ENCODE assay signal across 8 cellular contexts in the genomic region with DNA sequence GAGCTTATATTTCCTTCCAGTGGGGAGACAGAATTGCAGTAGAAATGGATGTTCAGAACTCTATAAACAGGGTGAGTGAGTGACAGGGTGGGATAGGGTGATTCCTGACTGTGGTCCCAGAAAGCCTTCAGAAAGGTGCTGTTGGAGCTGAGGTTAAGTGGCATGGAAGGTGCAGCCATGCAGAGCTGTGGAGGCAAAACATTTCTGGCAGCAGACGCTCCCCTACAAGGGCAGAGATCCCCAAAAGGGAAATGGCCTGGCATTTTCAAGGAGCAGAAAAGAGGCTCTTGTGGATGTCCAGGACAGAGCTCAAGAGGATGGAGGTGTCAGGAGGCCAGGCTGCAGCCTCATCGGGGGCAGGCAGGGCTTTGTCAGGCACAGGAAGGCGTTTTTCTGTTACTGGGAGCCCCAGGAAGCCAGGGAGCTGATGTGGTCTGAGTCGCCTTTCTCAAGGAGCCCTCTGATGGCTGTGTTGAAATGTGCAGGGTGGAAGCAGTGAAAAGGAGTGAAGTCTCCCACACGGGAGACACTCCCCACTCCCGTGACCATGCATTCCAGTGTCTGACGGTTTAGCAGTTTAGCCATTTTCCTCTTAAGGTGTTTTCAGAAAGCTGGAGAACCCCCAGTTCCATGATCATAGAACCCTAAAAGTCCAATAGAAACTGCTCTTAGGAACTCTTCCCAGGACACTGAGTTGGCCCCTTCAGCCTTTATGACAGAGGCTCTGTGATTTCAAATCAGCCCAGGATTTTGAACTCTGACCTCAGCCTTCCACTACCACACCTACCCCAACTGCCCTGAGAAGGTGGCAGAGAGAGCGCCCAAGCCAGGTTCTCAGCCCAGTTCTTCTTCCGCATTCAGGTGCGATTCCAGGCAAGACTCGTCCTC.
DNase-seq lines count a peak whose midpoint lies in the region; ATAC-seq, FAIRE-seq and TF ChIP-seq lines count a peak whose summit lies in the region.

No MANE protein-coding gene starts in this region.

- H2BK20ac ChIP-seq in H1 (ENCODE audit: low read length): peak overlapping the region; percentile 54

- POLR2A ChIA-PET in H1 (lab: Charles Lee; ENCODE audit: partially characterized antibody): interaction anchor here (0.7 to 1.6 kb wide), 6 partner anchors 9 to 287 kb away, joined by 3 to 7 read pairs (median 3); no protein-coding TSS in a partner anchor

- H3K56ac ChIP-seq in H1 (replicated peaks; ENCODE audit: insufficient read length, low read depth, low read length): no peak overlapping the region

- H3K79me1 ChIP-seq in H1 (ENCODE audit: low read depth, low read length) (no peaks in the 10 kb centered on the region), neuronal stem cell (ENCODE audit: low read depth, low read length) (no peaks in the 10 kb centered on the region)

- H3K23ac ChIP-seq in H1 (ENCODE audit: insufficient read length) (no peak overlapping the region), neuronal stem cell (ENCODE audit: low read depth, low read length, poor library complexity) (no peak overlapping the region)

- TF ChIP-seq RAD21 in H1 (IDR thresholded peaks at IDR 0.05 in 1 of 2, conservative IDR thresholded peaks at IDR 0.05 in 1 of 2; ENCODE audit: low read depth in 2 of 2, low read length in 2 of 2): peak; percentile 28 to 43; a peak in 3 of 4 replicates

- H2BK5ac ChIP-seq in H1 (ENCODE audit: low read depth, low read length) (peak overlapping the region; percentile 75; the same call in 1 of the 2 replicates), neuronal stem cell (ENCODE audit: low read length) (no peak overlapping the region)

- TF ChIP-seq CTCF in NB4 (IDR thresholded peaks at IDR 0.05; ENCODE audit: low read depth, low read length) (peak; percentile 29), H1 (IDR thresholded peaks at IDR 0.05; ENCODE audit: control extremely low read depth in 1 of 3, insufficient read depth in 1 of 3, low read depth in 1 of 3, low read length in 3 of 3) (peak in 2 of 3 experiments; percentile 6 to 46; a peak in 2 of 4 replicates)

- H4K20me1 ChIP-seq in H1 (replicated peaks in 1 of 2; ENCODE audit: control insufficient read depth in 1 of 2, insufficient read depth in 2 of 2, low read length in 2 of 2): no peaks in the 10 kb centered on the region

- H3K9ac ChIP-seq in H1 (replicated peaks in 1 of 4; ENCODE audit: extremely low read depth in 1 of 4, low read depth in 3 of 4, low read length in 3 of 4) (no peak overlapping the region; a peak in 1 of 7 replicates), neuronal stem cell (ENCODE audit: low read depth, low read length, poor library complexity) (peak overlapping the region; percentile 61)

- no peak overlapping the region for H3K4me3 ChIP-seq in NB4 (ENCODE audit: low read depth, low read length)
- peak overlapping the region in 1 of 4 experiments; percentile 33; a peak in 1 of 8 replicates for H3K4me3 ChIP-seq in H1 (ENCODE audit: extremely low read depth in 1 of 4, insufficient read depth in 2 of 4, low read depth in 3 of 4, low read length in 4 of 4)
- H3K4me3 ChIP-seq in neuronal stem cell (ENCODE audit: low read length in 2 of 2): no peak overlapping the region

- peak overlapping the region; percentile 41 for H2BK120ac ChIP-seq in H1 (replicated peaks; ENCODE audit: low read depth, low read length)
- H2BK120ac ChIP-seq in neuronal stem cell (ENCODE audit: low read depth, low read length): peak overlapping the region; percentile 53

- no peak for TF ChIP-seq EP300 in H1 (IDR thresholded peaks at IDR 0.05; ENCODE audit: borderline replicate concordance in 1 of 2, low read depth in 2 of 2, low read length in 2 of 2)

- no peaks in the 10 kb centered on the region for H3K79me2 ChIP-seq in H1 (ENCODE audit: control insufficient read depth in 1 of 2, insufficient read depth in 2 of 2, low read length in 2 of 2)

- H4K91ac ChIP-seq in H1 (replicated peaks; ENCODE audit: insufficient read length, low read length) (peak overlapping the region; percentile 25), neuronal stem cell (ENCODE audit: low read depth, low read length, poor library complexity) (no peak overlapping the region)

- H4K5ac ChIP-seq in H1 (ENCODE audit: insufficient read length, low read depth, low read length): peak overlapping the region; percentile 5

- H3K23me2 ChIP-seq in H1 (ENCODE audit: low read depth, low read length): no peaks in the 10 kb centered on the region; the same call in 1 of the 2 replicates

- H2BK15ac ChIP-seq in H1 (ENCODE audit: low read length) (0 out of 2 replicates have a peak overlapping the region, but pooled peaks have one; percentile 51), neuronal stem cell (ENCODE audit: low read length) (peak overlapping the region; percentile 47)

- CTCF ChIA-PET in H1 (lab: Charles Lee; ENCODE audit: partially characterized antibody): interaction anchor here (0.6 to 16.1 kb wide), 25 partner anchors 10 to 309 kb away, joined by 3 to 169 read pairs (median 4); no protein-coding TSS in a partner anchor

- H3K14ac ChIP-seq in H1 (ENCODE audit: insufficient read length) (no peak overlapping the region), neuronal stem cell (ENCODE audit: low read length) (no peak overlapping the region)

- H3K4me1 ChIP-seq in H1 (replicated peaks in 1 of 4; ENCODE audit: control insufficient read depth in 3 of 4, insufficient read depth in 4 of 4, low read length in 3 of 4) (peaks cover 25 to 52% (median 35%) of the 10 kb centered on the region in 4 experiments), neuronal stem cell (ENCODE audit: control insufficient read depth in 2 of 2, insufficient read depth in 1 of 2, low read depth in 1 of 2, low read length in 2 of 2) (peaks cover 24 to 34% of the 10 kb centered on the region in 2 donors)

- H3K18ac ChIP-seq in H1 (ENCODE audit: extremely low read depth, low read length) (peak overlapping the region; percentile 74), neuronal stem cell (ENCODE audit: low read length) (peak overlapping the region; percentile 73)

- no peak for TF ChIP-seq POLR2A in NB4 (IDR thresholded peaks at IDR 0.05; ENCODE audit: extremely low read depth, insufficient read length)
- TF ChIP-seq POLR2A in H1 (IDR thresholded peaks at IDR 0.05; ENCODE audit: control extremely low read depth in 1 of 2, low read depth in 2 of 2, low read length in 2 of 2): no peak
- TF ChIP-seq POLR2A in GM18505 (IDR thresholded peaks at IDR 0.05; ENCODE audit: borderline replicate concordance, extremely low read depth, insufficient read depth, insufficient read length): no peak

- H4K8ac ChIP-seq in H1 (ENCODE audit: extremely low read depth, insufficient read depth, low read length) (0 out of 2 replicates have a peak overlapping the region, but pooled peaks have one; percentile 42), neuronal stem cell (ENCODE audit: low read depth, low read length) (no peak overlapping the region)

- H3K27ac ChIP-seq in H1 (ENCODE audit: low read depth, low read length) (no peak overlapping the region), neuronal stem cell (replicated peaks; ENCODE audit: low read length) (peak overlapping the region; percentile 2)

- no peaks in the 10 kb centered on the region for H3K9me3 ChIP-seq in H1 (ENCODE audit: insufficient read depth in 2 of 2, low read depth in 1 of 2, low read length in 1 of 2)
- H3K9me3 ChIP-seq in neuronal stem cell (replicated peaks in 1 of 2; ENCODE audit: control insufficient read depth in 2 of 2, insufficient read depth in 1 of 2, low read depth in 1 of 2, low read length in 2 of 2): no peaks in the 10 kb centered on the region

- H3K4me2 ChIP-seq in H1 (ENCODE audit: insufficient read depth in 1 of 2, low read depth in 2 of 2, low read length in 2 of 2): peak overlapping the region; percentile 29 to 82; a peak in 3 of 4 replicates
- peak overlapping the region; percentile 29 for H3K4me2 ChIP-seq in neuronal stem cell (ENCODE audit: insufficient read depth, low read length, poor library complexity, severe bottlenecking)

- H3K4ac ChIP-seq in H1 (replicated peaks; ENCODE audit: insufficient read length, low read depth, low read length) (peak overlapping the region; percentile 7), neuronal stem cell (ENCODE audit: low read length) (no peak overlapping the region)

- WGBS in H1 (ENCODE audit: extremely low coverage in 1 of 2, insufficient coverage in 1 of 2, insufficient read length in 1 of 2, insufficient replicate concordance in 2 of 2, low coverage in 1 of 2, low lambda C conversion rate in 2 of 2, missing lambda C conversion rate in 1 of 2), 2 experiments: 51% methylated on average over 11 of the region's 11 CpGs; no CpG with 5 or more reads in 1 of the 2 experiments
- WGBS in neuronal stem cell (ENCODE audit: extremely low coverage in 2 of 2, insufficient read length in 2 of 2, insufficient replicate concordance in 1 of 2), 2 donors: no CpG with 5 or more reads among the region's 11 CpGs

- H2AK5ac ChIP-seq in H1 (ENCODE audit: low read depth, low read length) (0 out of 2 replicates have a peak overlapping the region, but pooled peaks have one; percentile 5), neuronal stem cell (ENCODE audit: low read depth, low read length) (no peak overlapping the region)

- H2AFZ ChIP-seq in H1 (ENCODE audit: low read length): no peak overlapping the region
- peak overlapping the region; percentile 8 for H2AFZ ChIP-seq in neuronal stem cell (ENCODE audit: low read length)

- no peaks in the 10 kb centered on the region for H3K27me3 ChIP-seq in H1 (replicated peaks in 1 of 4; ENCODE audit: control insufficient read depth in 3 of 4, extremely low read depth in 1 of 4, insufficient read depth in 3 of 4, low read length in 3 of 4)
- peaks cover 0 to 38% (median 0%) of the 10 kb centered on the region in 3 experiments for H3K27me3 ChIP-seq in neuronal stem cell (ENCODE audit: control insufficient read depth in 3 of 3, insufficient read depth in 3 of 3, low read depth in 1 of 3, low read length in 3 of 3)

- no peak for FAIRE-seq in H1 (lab: Jason Lieb, UNC)

- peak; percentile 52 for DNase-seq in ELR (ENCODE audit: low read depth)
- peak; percentile 57 for DNase-seq in NB4 (ENCODE audit: low read depth)
- no peak for DNase-seq in H1 (ENCODE audit: low read depth in 1 of 2, low spot score in 2 of 2)
- no peak for DNase-seq in neuronal stem cell (ENCODE audit: low spot score)
- no peak for DNase-seq in stimulated activated CD4-positive, alpha-beta T cell treated with anti-CD3 and anti-CD28 coated beads, Interleukin-4, amount 100 ng/mL, for 1 hour
- no peak for DNase-seq in NCI-H345 (lab: John Stamatoyannopoulos, UW)
- DNase-seq in NCI-H146 (lab: John Stamatoyannopoulos, UW): no peak

- H3K36me3 ChIP-seq in H1 (ENCODE audit: control insufficient read depth in 2 of 4, insufficient read depth in 4 of 4, low read length in 3 of 4) (no peaks in the 10 kb centered on the region), neuronal stem cell (replicated peaks in 1 of 2; ENCODE audit: control insufficient read depth in 2 of 2, insufficient read depth in 2 of 2, low read length in 2 of 2) (no peaks in the 10 kb centered on the region)

- H2BK12ac ChIP-seq in H1 (ENCODE audit: low read depth, low read length) (peak overlapping the region; percentile 44), neuronal stem cell (ENCODE audit: low read length) (no peak overlapping the region)

- ATAC-seq in GM18505 (IDR thresholded peaks at IDR 0.05; ENCODE audit: unreplicated experiment): no peak

TF ChIP-seq in H1, 55 proteins besides CTCF, POLR2A, EP300 and RAD21 (continues in another document):
- no peak for TF ChIP-seq RBBP5 (IDR thresholded peaks at IDR 0.05; ENCODE audit: borderline replicate concordance, low read depth, low read length)

Comparison
In these comparisons a context has a peak if more than half of its experiments do, and no peak if none do; other contexts are left out.
1. DNase-seq: peak in ELR (single experiment) and NB4 (single experiment); none in H1 (0 of 2), neuronal stem cell (single experiment), stimulated activated CD4-positive, alpha-beta T cell treated with anti-CD3 and anti-CD28 coated beads, Interleukin-4, amount 100 ng/mL, for 1 hour (single experiment), NCI-H345 (single experiment) and NCI-H146 (single experiment).